ENCODE assay signal across 39 cellular contexts in the genomic region with DNA sequence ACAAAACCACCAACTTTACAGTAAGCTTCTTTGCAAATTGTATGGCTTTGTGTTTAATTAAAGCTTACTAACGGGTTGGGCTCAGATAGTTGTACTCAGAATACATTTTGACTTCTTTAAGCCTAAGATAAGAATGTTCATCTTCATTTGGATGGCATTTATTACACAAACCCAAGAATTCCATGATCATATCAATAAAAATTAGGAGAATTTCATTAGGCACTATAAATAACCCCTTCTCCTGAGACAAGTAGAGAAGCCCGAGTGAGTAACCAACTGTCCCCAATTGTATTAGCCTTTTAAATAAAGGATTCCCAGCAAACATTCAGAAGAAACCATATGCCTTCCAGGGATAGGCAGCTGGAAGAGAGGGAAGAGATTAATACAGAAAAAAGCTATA.
"Had no signal": no experiment of that assay in that cellular context is flagged by ENCODE, and none has a peak within 500 bp of the region (broad histone marks: within the 10 kb centered on the region; RNA-seq: fewer than 3 reads in every experiment).

No MANE protein-coding gene starts in this region.

- H3K4me3 Mint-ChIP-seq: activated B cell treated with CpG ODN at 0.5 μM for 24 hours; activated CD4-positive, alpha-beta memory T cell treated with anti-CD3 and anti-CD28 coated beads for 36 hours; activated CD4-positive, alpha-beta T cell treated with anti-CD3 and anti-CD28 coated beads, Interleukin-2, amount 10 ng/mL, durations not matched to agents 24 days and 14 days; activated CD8-positive, alpha-beta T cell treated with anti-CD3 and anti-CD28 coated beads for 36 hours; activated naive CD4-positive, alpha-beta T cell treated with anti-CD3 and anti-CD28 coated beads for 36 hours; activated naive CD8-positive, alpha-beta T cell treated with anti-CD3 and anti-CD28 coated beads for 36 hours; activated T-cell treated with anti-CD3 and anti-CD28 coated beads, Interleukin-2, amount 50 U/mL, for 4 hours; activated T-cell treated with anti-CD3 and anti-CD28 coated beads, Interleukin-2, amount 50 U/mL, for 72 hours; activated T-helper 1 cell treated with anti-CD3 and anti-CD28 coated beads, Interleukin-12 subunit alpha, Interleukin-12 subunit beta, Interleukin-2, Interleukin-4 antibody, amounts not matched to agents 30 ng/mL and 10 ng/mL and 1 ng/mL, durations not matched to agents 14 hours and 24 hours and 36 hours; activated T-helper 17 cell treated with anti-CD3 and anti-CD28 coated beads, Interleukin-2, amount 50 U/mL, for 72 hours; brain; central memory CD8-positive, alpha-beta T cell; T-helper 1 cell treated with Interleukin-12 subunit alpha and Interleukin-12 subunit beta and Interleukin-4 antibody, amounts not matched to agents 30 μg/mL and 1 μg/mL, for 36 hours; T-helper 2 cell treated with Interferon-gamma antibody and Interleukin-4, amounts not matched to agents 5 μg/mL and 100 μg/mL, for 36 hours had no signal

- H3K4me1 ChIP-seq: adrenal gland had no signal

- H3K4me3 ChIP-seq: adrenal gland, cardiac muscle cell had no signal

- H3K36me3 ChIP-seq: adrenal gland, cardiac muscle cell had no signal

- H3K36me3 Mint-ChIP-seq: activated CD4-positive, alpha-beta memory T cell treated with anti-CD3 and anti-CD28 coated beads for 36 hours; activated naive CD4-positive, alpha-beta T cell treated with anti-CD3 and anti-CD28 coated beads, Interleukin-2, amount 50 U/mL, for 72 hours; activated naive CD8-positive, alpha-beta T cell treated with anti-CD3 and anti-CD28 coated beads for 36 hours; brain had no signal

- DNase-seq: activated B cell treated with CpG ODN at 0.5 μM for 24 hours; activated CD4-positive, alpha-beta memory T cell treated with anti-CD3 and anti-CD28 coated beads for 36 hours; activated CD4-positive, alpha-beta T cell treated with anti-CD3 and anti-CD28 coated beads for 4 hours; activated CD4-positive, alpha-beta T cell treated with anti-CD3 and anti-CD28 coated beads, Interleukin-2, amount 10 ng/mL, durations not matched to agents 24 days and 14 days; activated CD4-positive, alpha-beta T cell treated with anti-CD3 and anti-CD28 coated beads, Interleukin-2, amount 50 U/mL, for 1 hour; activated CD4-positive, alpha-beta T cell treated with anti-CD3 and anti-CD28 coated beads, Interleukin-2, amount 50 U/mL, for 4 hours; activated CD4-positive, CD25-positive, alpha-beta regulatory T cell treated with anti-CD3 and anti-CD28 coated beads, Interleukin-2, amount 50 U/mL, for 72 hours; activated CD8-positive, alpha-beta memory T cell treated with anti-CD3 and anti-CD28 coated beads, Interleukin-2, amount 50 U/mL, for 4 hours; activated CD8-positive, alpha-beta T cell treated with anti-CD3 and anti-CD28 coated beads for 36 hours; activated effector memory CD4-positive, alpha-beta T cell treated with anti-CD3 and anti-CD28 coated beads, Interleukin-2, amount 50 U/mL, for 16 hours; activated gamma-delta T cell treated with Interleukin-2 at 50 U/mL for 16 hours; activated naive CD4-positive, alpha-beta T cell; activated naive CD4-positive, alpha-beta T cell treated with anti-CD3 and anti-CD28 coated beads for 36 hours; activated naive CD4-positive, alpha-beta T cell treated with anti-CD3 and anti-CD28 coated beads, Interleukin-2, amount 50 U/mL, for 16 hours; activated naive CD8-positive, alpha-beta T cell treated with anti-CD3 and anti-CD28 coated beads for 36 hours; activated T-cell treated with anti-CD3 and anti-CD28 coated beads for 4 hours; activated T-cell treated with anti-CD3 and anti-CD28 coated beads, Interleukin-2, amount 50 U/mL, for 1 hour; activated T-cell treated with anti-CD3 and anti-CD28 coated beads, Interleukin-2, amount 50 U/mL, for 4 hours; activated T-cell treated with anti-CD3 and anti-CD28 coated beads, Interleukin-2, amount 50 U/mL, for 72 hours; adrenal gland; amniotic stem cell; aorta; caudate nucleus; cerebellar nuclear complex; T-helper 1 cell; T-helper 2 cell; T-helper 9 cell had no signal

- H3K27ac ChIP-seq: adrenal gland, cardiac muscle cell, VCaP had no signal

- H3K9me3 Mint-ChIP-seq: activated B cell treated with CpG ODN at 0.5 μM for 24 hours; activated CD4-positive, alpha-beta memory T cell treated with anti-CD3 and anti-CD28 coated beads for 36 hours; activated CD4-positive, alpha-beta T cell treated with anti-CD3 and anti-CD28 coated beads, Interleukin-2, amount 10 ng/mL, durations not matched to agents 24 days and 14 days; activated CD8-positive, alpha-beta T cell treated with anti-CD3 and anti-CD28 coated beads for 36 hours; activated naive CD4-positive, alpha-beta T cell treated with anti-CD3 and anti-CD28 coated beads for 36 hours; activated naive CD8-positive, alpha-beta T cell treated with anti-CD3 and anti-CD28 coated beads for 36 hours; activated T-cell treated with anti-CD3 and anti-CD28 coated beads, Interleukin-2, amount 50 U/mL, for 4 hours; activated T-helper 1 cell treated with anti-CD3 and anti-CD28 coated beads, Interleukin-12 subunit alpha, Interleukin-12 subunit beta, Interleukin-2, Interleukin-4 antibody, amounts not matched to agents 30 ng/mL and 10 ng/mL and 1 ng/mL, durations not matched to agents 14 hours and 24 hours and 36 hours; activated T-helper 17 cell treated with anti-CD3 and anti-CD28 coated beads, Interleukin-2, amount 50 U/mL, for 72 hours; brain; T-helper 1 cell treated with Interleukin-12 subunit alpha and Interleukin-12 subunit beta and Interleukin-4 antibody, amounts not matched to agents 30 μg/mL and 1 μg/mL, for 36 hours; T-helper 2 cell treated with Interferon-gamma antibody and Interleukin-4, amounts not matched to agents 5 μg/mL and 100 μg/mL, for 36 hours had no signal

- H3K4me1 Mint-ChIP-seq: activated B cell treated with CpG ODN at 0.5 μM for 24 hours; activated CD4-positive, alpha-beta T cell treated with anti-CD3 and anti-CD28 coated beads, Interleukin-2, amount 10 ng/mL, durations not matched to agents 24 days and 14 days; activated naive CD8-positive, alpha-beta T cell treated with anti-CD3 and anti-CD28 coated beads for 36 hours; activated T-helper 17 cell treated with anti-CD3 and anti-CD28 coated beads, Interleukin-2, amount 50 U/mL, for 72 hours; central memory CD8-positive, alpha-beta T cell had no signal

- ATAC-seq: activated CD8-positive, alpha-beta T cell treated with anti-CD3 and anti-CD28 coated beads for 36 hours; activated naive CD4-positive, alpha-beta T cell treated with anti-CD3 and anti-CD28 coated beads, Interleukin-2, amount 50 U/mL, for 72 hours; activated T-cell treated with anti-CD3 and anti-CD28 coated beads, Interleukin-2, amount 50 U/mL, for 4 hours; activated T-cell treated with anti-CD3 and anti-CD28 coated beads, Interleukin-2, amount 50 U/mL, for 72 hours; activated T-helper 17 cell treated with anti-CD3 and anti-CD28 coated beads, Interleukin-2, amount 50 U/mL, for 72 hours had no signal

- H3K9me3 ChIP-seq: adrenal gland had no signal

- H3K27me3 ChIP-seq: adrenal gland, cardiac muscle cell had no signal

- H3K27me3 Mint-ChIP-seq: activated B cell treated with CpG ODN at 0.5 μM for 24 hours; activated CD4-positive, alpha-beta memory T cell treated with anti-CD3 and anti-CD28 coated beads for 36 hours; activated CD4-positive, alpha-beta T cell treated with anti-CD3 and anti-CD28 coated beads, Interleukin-2, amount 10 ng/mL, durations not matched to agents 24 days and 14 days; activated CD8-positive, alpha-beta T cell treated with anti-CD3 and anti-CD28 coated beads for 36 hours; activated naive CD8-positive, alpha-beta T cell treated with anti-CD3 and anti-CD28 coated beads for 36 hours; brain; central memory CD8-positive, alpha-beta T cell had no signal

- FAIRE-seq: astrocyte, bronchial epithelial cell, TTC549 had no signal

- H3K27ac Mint-ChIP-seq: activated B cell treated with CpG ODN at 0.5 μM for 24 hours; activated CD4-positive, alpha-beta memory T cell treated with anti-CD3 and anti-CD28 coated beads for 36 hours; activated CD4-positive, alpha-beta T cell treated with anti-CD3 and anti-CD28 coated beads, Interleukin-2, amount 10 ng/mL, durations not matched to agents 24 days and 14 days; activated CD8-positive, alpha-beta T cell treated with anti-CD3 and anti-CD28 coated beads for 36 hours; activated naive CD4-positive, alpha-beta T cell treated with anti-CD3 and anti-CD28 coated beads for 36 hours; activated naive CD4-positive, alpha-beta T cell treated with anti-CD3 and anti-CD28 coated beads, Interleukin-2, amount 50 U/mL, for 72 hours; activated naive CD8-positive, alpha-beta T cell treated with anti-CD3 and anti-CD28 coated beads for 36 hours; activated T-cell treated with anti-CD3 and anti-CD28 coated beads, Interleukin-2, amount 50 U/mL, for 72 hours; activated T-helper 1 cell treated with anti-CD3 and anti-CD28 coated beads, Interleukin-12 subunit alpha, Interleukin-12 subunit beta, Interleukin-2, Interleukin-4 antibody, amounts not matched to agents 30 ng/mL and 10 ng/mL and 1 ng/mL, durations not matched to agents 14 hours and 24 hours and 36 hours; activated T-helper 17 cell treated with anti-CD3 and anti-CD28 coated beads, Interleukin-2, amount 50 U/mL, for 72 hours; T-helper 1 cell treated with Interleukin-12 subunit alpha and Interleukin-12 subunit beta and Interleukin-4 antibody, amounts not matched to agents 30 μg/mL and 1 μg/mL, for 36 hours; T-helper 2 cell treated with Interferon-gamma antibody and Interleukin-4, amounts not matched to agents 5 μg/mL and 100 μg/mL, for 36 hours had no signal
